Comparison of ENCODE assay signal across 32 cellular contexts in genomic region chr1:42183210-42183609, GRCh38. TPM values are rescaled to one million over a fixed set of nuclear protein-coding genes. Genes with fewer than 3 reads are reported as not detected.
"Had no signal": no experiment of that assay in that cellular context is flagged by ENCODE, and none has a peak within 500 bp of the region (broad histone marks: within the 10 kb centered on the region; RNA-seq: fewer than 3 reads in every experiment).

No MANE protein-coding gene starts in this region.

- H3K9me3 Mint-ChIP-seq: naive thymus-derived CD8-positive, alpha-beta T cell; nephron progenitor cell; neural progenitor cell; stimulated activated memory B cell treated with anti-CD40 and anti-IgM and Interleukin-4, amounts not matched to agents 10 μg/mL and 1 μg/mL and 100 μg/mL, for 72 hours; stimulated activated naive CD8-positive, alpha-beta T cell treated with anti-CD3 and anti-CD28 coated beads, Interleukin-15, amount 100 ng/mL, for 72 hours had no signal

- H3K27ac ChIP-seq: heart right ventricle, hepatocyte, neural progenitor cell, neutrophil, ovary, prostate gland, sigmoid colon, tibial nerve, upper lobe of left lung, vagina had no signal

- H3K27me3 ChIP-seq: heart right ventricle, hepatocyte, neural progenitor cell, neutrophil, ovary, sigmoid colon, spleen, tibial nerve, upper lobe of left lung, vagina had no signal

- H3K27ac Mint-ChIP-seq: neural progenitor cell; stimulated activated memory B cell treated with anti-CD40 and anti-IgM and Interleukin-4, amounts not matched to agents 10 μg/mL and 1 μg/mL and 100 μg/mL, for 72 hours; stimulated activated naive CD8-positive, alpha-beta T cell treated with anti-CD3 and anti-CD28 coated beads, Interleukin-15, amount 100 ng/mL, for 72 hours had no signal

- ATAC-seq: heart right ventricle; left cardiac atrium; left lobe of liver; naive thymus-derived CD8-positive, alpha-beta T cell; right cardiac atrium; stimulated activated memory B cell treated with anti-CD40 and anti-IgM and Interleukin-4, amounts not matched to agents 10 μg/mL and 1 μg/mL and 100 μg/mL, for 72 hours; stimulated activated naive CD8-positive, alpha-beta T cell treated with anti-CD3 and anti-CD28 coated beads, Interleukin-15, amount 100 ng/mL, for 72 hours had no signal

- H3K4me2 ChIP-seq: hepatocyte, neural progenitor cell had no signal

- H3K9ac ChIP-seq: neural progenitor cell had no signal

- H3K36me3 ChIP-seq: neural progenitor cell, ovary, prostate gland had no signal

- DNase-seq: heart right ventricle; kidney glomerular epithelial cell; left cardiac atrium; mesenchymal stem cell; naive thymus-derived CD8-positive, alpha-beta T cell; nephron progenitor cell; occipital lobe; ovary; retina; right cardiac atrium; sigmoid colon; small intestine; spleen; stimulated activated CD4-positive, alpha-beta T cell treated with anti-CD3 and anti-CD28 coated beads, Interleukin-4, amount 100 ng/mL, for 4 hours; stimulated activated CD8-positive, alpha-beta memory T cell treated with anti-CD3 and anti-CD28 coated beads, Interleukin-4, amount 100 ng/mL, for 48 hours; stimulated activated naive CD4-positive, alpha-beta T cell treated with Interleukin-2 at 50 U/mL for 16 hours; stimulated activated naive CD8-positive, alpha-beta T cell treated with anti-CD3 and anti-CD28 coated beads, Interleukin-15, amount 100 ng/mL, for 72 hours; substantia nigra; upper lobe of left lung had no signal

- H3K4me3 ChIP-seq: heart right ventricle, hepatocyte, lung, neural progenitor cell, ovary, prostate gland, sigmoid colon, spleen, tibial nerve, upper lobe of left lung, vagina had no signal

- H3K4me1 Mint-ChIP-seq: nephron progenitor cell; neural progenitor cell; stimulated activated memory B cell treated with anti-CD40 and anti-IgM and Interleukin-4, amounts not matched to agents 10 μg/mL and 1 μg/mL and 100 μg/mL, for 72 hours had no signal

- H3K27me3 Mint-ChIP-seq: naive thymus-derived CD8-positive, alpha-beta T cell; stimulated activated memory B cell treated with anti-CD40 and anti-IgM and Interleukin-4, amounts not matched to agents 10 μg/mL and 1 μg/mL and 100 μg/mL, for 72 hours; stimulated activated naive CD8-positive, alpha-beta T cell treated with anti-CD3 and anti-CD28 coated beads, Interleukin-15, amount 100 ng/mL, for 72 hours had no signal

- H2AFZ ChIP-seq: hepatocyte, neural progenitor cell had no signal

- H3K9me3 ChIP-seq: heart right ventricle, neutrophil, ovary, prostate gland, sigmoid colon, spleen, tibial nerve, upper lobe of left lung, vagina had no signal

- H3K4me3 Mint-ChIP-seq: naive thymus-derived CD8-positive, alpha-beta T cell; nephron progenitor cell; neural progenitor cell; stimulated activated memory B cell treated with anti-CD40 and anti-IgM and Interleukin-4, amounts not matched to agents 10 μg/mL and 1 μg/mL and 100 μg/mL, for 72 hours; stimulated activated naive CD8-positive, alpha-beta T cell treated with anti-CD3 and anti-CD28 coated beads, Interleukin-15, amount 100 ng/mL, for 72 hours had no signal

RNA-seq across cellular contexts. Expression of gene GUCA2A, which starts 18.7 kb away (rescaled TPM):
- total RNA-seq: heart right ventricle; left cardiac atrium; left lobe of liver; lower leg skin; lung; naive thymus-derived CD8-positive, alpha-beta T cell; occipital lobe; prostate gland; right cardiac atrium; spleen; temporal lobe; tibial nerve; urinary bladder; vagina had no signal
- polyA plus RNA-seq: heart right ventricle; keratinocyte; naive thymus-derived CD8-positive, alpha-beta T cell; ovary; right cardiac atrium; spleen; urinary bladder had no signal

RNA-seq across cellular contexts. Expression of gene GUCA2B, which starts 30.0 kb away (rescaled TPM):
- total RNA-seq: hepatocyte; left cardiac atrium; lung; naive thymus-derived CD8-positive, alpha-beta T cell; occipital lobe; ovary; prostate gland; right cardiac atrium; spleen; temporal lobe; tibial nerve; upper lobe of left lung; urinary bladder; vagina had no signal
- polyA plus RNA-seq: heart right ventricle; keratinocyte; lung; naive thymus-derived CD8-positive, alpha-beta T cell; ovary; right cardiac atrium; spleen; urinary bladder had no signal
